In the genomic region with DNA sequence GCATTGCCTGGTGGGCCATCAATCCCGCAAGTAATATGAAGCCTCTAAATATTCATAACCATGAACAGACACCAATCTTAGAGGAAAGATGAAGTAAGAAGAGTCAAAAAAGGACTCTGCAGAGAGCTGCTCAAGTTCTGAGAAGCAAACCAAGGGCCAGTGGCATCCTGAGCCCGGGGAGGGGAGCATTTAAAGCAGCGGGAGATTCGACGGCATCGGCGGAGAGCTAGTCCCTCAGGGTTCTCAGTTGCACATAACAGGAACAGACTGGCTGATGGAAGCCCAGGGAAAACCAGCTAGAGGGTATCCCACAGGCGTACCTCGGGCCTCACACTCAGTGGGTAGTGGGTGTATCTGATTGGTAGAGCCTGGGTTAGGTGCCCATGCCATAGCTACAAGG, we compare ENCODE assay signal across 26 cellular contexts. TPM values are rescaled to one million over a fixed set of nuclear protein-coding genes. Genes with fewer than 3 reads are reported as not detected.
DNase-seq lines count a peak whose midpoint lies in the region; ATAC-seq, FAIRE-seq and TF ChIP-seq lines count a peak whose summit lies in the region.
"Had no signal": no experiment of that assay in that cellular context is flagged by ENCODE, and none has a peak within 500 bp of the region (broad histone marks: within the 10 kb centered on the region; RNA-seq: fewer than 3 reads in every experiment).

No MANE protein-coding gene starts in this region.

- H3K4me3 ChIP-seq in left ventricle myocardium inferior (no peak overlapping the region), kidney (ENCODE audit: low read length in 2 of 2) (no peak overlapping the region), spleen (no peak overlapping the region)
- H3K4me3 ChIP-seq: A549; BLaER1 treated with 17β-estradiol and CSF1 and Interleukin-3, amounts not matched to agents 10 nM and 100 nM; GM12878; GM23338 had no signal

- H3K36me3 ChIP-seq in left ventricle myocardium inferior (no peaks in the 10 kb centered on the region), kidney (ENCODE audit: control insufficient read depth in 1 of 2, insufficient read depth in 2 of 2, low read length in 2 of 2) (no peaks in the 10 kb centered on the region), spleen (no peaks in the 10 kb centered on the region)
- H3K36me3 ChIP-seq: BE2C; BLaER1 treated with 17β-estradiol and CSF1 and Interleukin-3, amounts not matched to agents 10 nM and 100 nM had no signal

- TF ChIP-seq CTCF in left ventricle myocardium inferior (IDR thresholded peaks at IDR 0.05; ENCODE audit: borderline replicate concordance), result no peak
- TF ChIP-seq CTCF in kidney (IDR thresholded peaks at IDR 0.05; ENCODE audit: borderline replicate concordance, extremely low read depth, insufficient read depth), result no peak
- no peak for TF ChIP-seq CTCF in spleen (IDR thresholded peaks at IDR 0.05 in 8 of 11, conservative IDR thresholded peaks at IDR 0.05 in 3 of 11)

- H3K27ac ChIP-seq in left ventricle myocardium inferior (replicated peaks) (no peak overlapping the region), kidney (ENCODE audit: low read depth in 2 of 2, low read length in 2 of 2) (no peak overlapping the region), spleen (no peak overlapping the region)
- H3K27ac ChIP-seq: A549; BLaER1 treated with 17β-estradiol and CSF1 and Interleukin-3, amounts not matched to agents 10 nM and 100 nM had no signal

- H3K27me3 ChIP-seq in left ventricle myocardium inferior (ENCODE audit: low read depth) (no peaks in the 10 kb centered on the region), spleen (replicated peaks in 1 of 7) (no peaks in the 10 kb centered on the region)
- H3K27me3 ChIP-seq: BE2C had no signal

- 89 to 94% (median 91%) methylated on average over 9 of the region's 9 CpGs for WGBS in spleen, 5 donors

- TF ChIP-seq POLR2A in spleen (IDR thresholded peaks at IDR 0.05), result no peak

- intact Hi-C loops in cardiac septum (cut with DNase I), result no loop called here
- intact Hi-C loops in left ventricle myocardium inferior (cut with micrococcal nuclease), result no loop called here
- intact Hi-C loops in kidney (cut with DNase I), result no loop called here
- intact Hi-C loops in spleen (cut with DNase I; ENCODE audit: low total_unique reads), result no loop called here

- FAIRE-seq in kidney (lab: Jason Lieb, UNC), result no peak
- FAIRE-seq: A549, D721Med, GM12878, GM19239 had no signal

- DNase-seq in cardiac septum (ENCODE audit: low spot score) (peak; percentile 66), left ventricle myocardium inferior (no peak), kidney (peak; percentile 24), spleen (peak; percentile 23), NCI-H2029 treated with DMSO at 0.1 percent for 48 hours (lab: John Stamatoyannopoulos, UW) (no peak)
- DNase-seq: ACHN; AML-193; BE2C; CD4-positive, alpha-beta T cell; CD8-positive, alpha-beta memory T cell; DMS 273 treated with DMSO at 0.1 percent for 48 hours; DMS79; EL; GDM1; H9; HFFc6 had no signal

- ATAC-seq in HG03108 (IDR thresholded peaks at IDR 0.05; ENCODE audit: unreplicated experiment), result no peak
- ATAC-seq: A549, GM12878, GM23338, HCT116 had no signal

- no peaks in the 10 kb centered on the region for H3K9me3 ChIP-seq in left ventricle myocardium inferior (replicated peaks)
- no peaks in the 10 kb centered on the region for H3K9me3 ChIP-seq in kidney (ENCODE audit: control insufficient read depth in 1 of 2, low read length in 2 of 2)
- peaks cover 0 to 3% (median 0%) of the 10 kb centered on the region in 8 donors for H3K9me3 ChIP-seq in spleen
- H3K9me3 ChIP-seq: A549, BE2C had no signal

- H3K4me1 ChIP-seq in left ventricle myocardium inferior (no peaks in the 10 kb centered on the region), kidney (ENCODE audit: control insufficient read depth in 1 of 2, insufficient read depth in 1 of 2, low read depth in 1 of 2, low read length in 2 of 2) (peaks cover 0 to 4% of the 10 kb centered on the region in 2 donors), spleen (peaks cover 0 to 2% (median 0%) of the 10 kb centered on the region in 6 donors)
- H3K4me1 ChIP-seq: A549; BE2C; BLaER1 treated with 17β-estradiol and CSF1 and Interleukin-3, amounts not matched to agents 10 nM and 100 nM had no signal

- H3K9ac ChIP-seq in kidney (ENCODE audit: low read length in 2 of 2), result no peak overlapping the region
- H3K9ac ChIP-seq: BLaER1 treated with 17β-estradiol and CSF1 and Interleukin-3, amounts not matched to agents 10 nM and 100 nM had no signal

RNA-seq across cellular contexts. Expression of a gene that starts 4.9 kb away (rescaled TPM):
- total RNA-seq in cardiac septum (not detected), left ventricle myocardium inferior (not detected), kidney (not detected), spleen (not detected)
- polyA plus RNA-seq in kidney (ENCODE audit: insufficient read depth, low read depth, low replicate concordance) (not detected), spleen (not detected)
- total RNA-seq: CD4-positive, alpha-beta T cell; CD8-positive, alpha-beta memory T cell; GM12878; GM23338; H4; H9; HFFc6 had no signal
- polyA plus RNA-seq: A549; CD14-positive monocyte; CD8-positive, alpha-beta memory T cell; GM12878; GM23338 had no signal

RNA-seq across cellular contexts. Expression of a gene that starts 5.3 kb away (rescaled TPM):
- total RNA-seq in cardiac septum (0.40 TPM), left ventricle myocardium inferior (0.49 TPM), kidney (0.91 TPM), spleen (1 to 10 TPM; 1.5 to 3.4 (median 2.4) TPM)
- polyA plus RNA-seq in kidney (ENCODE audit: insufficient read depth, low read depth, low replicate concordance) (0.47 TPM), spleen (under 1 TPM; 0.26 to 0.83 (median 0.50) TPM)
- total RNA-seq: H4 had no signal

RNA-seq across cellular contexts. Expression of a gene that starts 39.8 kb away (rescaled TPM):
- total RNA-seq in cardiac septum (0.19 TPM), left ventricle myocardium inferior (not detected), kidney (1.4 TPM), spleen (1 to 10 TPM; 1.2 to 6.4 (median 3.7) TPM)
- polyA plus RNA-seq in kidney (ENCODE audit: insufficient read depth, low read depth, low replicate concordance) (0.67 TPM), spleen (1 to 10 TPM; 1.1 to 1.8 (median 1.3) TPM)
- polyA plus RNA-seq: CD14-positive monocyte had no signal

Comparison
In these comparisons a context has a peak if more than half of its experiments do, and no peak if none do; other contexts are left out.
1. DNase-seq: peak in cardiac septum (single experiment), kidney (single experiment) and spleen (single experiment); none in left ventricle myocardium inferior (single experiment) and NCI-H2029 treated with DMSO at 0.1 percent for 48 hours (single experiment).